ENCODE assay signal across 17 cellular contexts in the genomic region with DNA sequence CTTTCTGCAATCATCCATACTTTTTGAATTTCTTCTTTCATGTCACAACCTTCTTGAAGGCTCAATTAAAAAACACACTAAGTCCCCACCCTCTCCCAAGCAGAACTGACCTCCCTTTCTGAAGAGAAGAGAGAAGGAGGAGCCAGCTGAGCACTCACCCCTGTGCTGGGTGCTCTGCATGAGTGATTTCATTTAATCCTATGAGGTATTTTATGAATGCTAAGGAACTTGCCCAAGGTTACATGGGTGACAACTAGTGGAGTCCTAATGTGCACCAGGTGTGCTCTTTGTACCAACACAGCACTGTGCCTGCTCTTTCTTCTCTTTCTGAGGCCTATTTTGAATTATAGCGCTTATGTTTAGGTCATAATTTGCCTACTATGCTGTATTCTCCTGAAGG.
"Had no signal": no experiment of that assay in that cellular context is flagged by ENCODE, and none has a peak within 500 bp of the region (broad histone marks: within the 10 kb centered on the region; RNA-seq: fewer than 3 reads in every experiment).

No MANE protein-coding gene starts in this region.

- ATAC-seq: activated naive CD8-positive, alpha-beta T cell treated with anti-CD3 and anti-CD28 coated beads, Interleukin-2, amount 50 U/mL, for 24 hours; gastroesophageal sphincter; left lung had no signal

- H3K27me3 Mint-ChIP-seq: activated CD4-positive, alpha-beta T cell treated with anti-CD3 and anti-CD28 coated beads, Interleukin-2, amount 10 ng/mL, durations not matched to agents 7 days and 5 days; activated naive CD8-positive, alpha-beta T cell treated with anti-CD3 and anti-CD28 coated beads, Interleukin-2, amount 50 U/mL, for 24 hours; naive B cell had no signal

- H3K27me3 ChIP-seq: gastroesophageal sphincter, left lung had no signal

- H3K4me1 ChIP-seq: left lung had no signal

- H3K27ac Mint-ChIP-seq: activated CD4-positive, alpha-beta T cell treated with anti-CD3 and anti-CD28 coated beads, Interleukin-2, amount 10 ng/mL, durations not matched to agents 7 days and 5 days; activated naive CD8-positive, alpha-beta T cell treated with anti-CD3 and anti-CD28 coated beads, Interleukin-2, amount 50 U/mL, for 24 hours; endodermal cell had no signal

- H3K27ac ChIP-seq: left lung had no signal

- H3K4me3 ChIP-seq: gastroesophageal sphincter, left lung had no signal

- H3K9me3 ChIP-seq: gastroesophageal sphincter, left lung had no signal

- H3K36me3 Mint-ChIP-seq: naive B cell had no signal

- H3K4me1 Mint-ChIP-seq: activated CD4-positive, alpha-beta T cell treated with anti-CD3 and anti-CD28 coated beads, Interleukin-2, amount 10 ng/mL, durations not matched to agents 7 days and 5 days; activated naive CD8-positive, alpha-beta T cell treated with anti-CD3 and anti-CD28 coated beads, Interleukin-2, amount 50 U/mL, for 24 hours; endodermal cell; naive B cell had no signal

- DNase-seq: activated CD4-positive, alpha-beta T cell treated with anti-CD3 and anti-CD28 coated beads, Interleukin-2, amount 10 ng/mL, durations not matched to agents 7 days and 5 days; activated CD8-positive, alpha-beta memory T cell treated with anti-CD3 and anti-CD28 coated beads for 24 hours; activated naive CD4-positive, alpha-beta T cell; activated naive CD8-positive, alpha-beta T cell treated with anti-CD3 and anti-CD28 coated beads, Interleukin-2, amount 50 U/mL, for 24 hours; endodermal cell; erythroblast; islet precursor cell; left lung; mammary epithelial cell; naive B cell; retina; stimulated activated CD4-positive, alpha-beta T cell treated with anti-CD3 and anti-CD28 coated beads, Interleukin-2, amount 100 ng/mL, for 48 hours; stimulated activated naive CD4-positive, alpha-beta T cell; substantia nigra; T-helper 2 cell; trophoblast cell had no signal

- H3K9me3 Mint-ChIP-seq: activated CD4-positive, alpha-beta T cell treated with anti-CD3 and anti-CD28 coated beads, Interleukin-2, amount 10 ng/mL, durations not matched to agents 7 days and 5 days; activated naive CD8-positive, alpha-beta T cell treated with anti-CD3 and anti-CD28 coated beads, Interleukin-2, amount 50 U/mL, for 24 hours; endodermal cell; naive B cell had no signal

- H3K4me3 Mint-ChIP-seq: activated CD4-positive, alpha-beta T cell treated with anti-CD3 and anti-CD28 coated beads, Interleukin-2, amount 10 ng/mL, durations not matched to agents 7 days and 5 days; activated naive CD8-positive, alpha-beta T cell treated with anti-CD3 and anti-CD28 coated beads, Interleukin-2, amount 50 U/mL, for 24 hours; endodermal cell; naive B cell had no signal
